ENCODE assay signal across 1 cellular context in genomic region chr1:104531990-104532389, GRCh38.
TF ChIP-seq lines count a peak whose summit lies in the region.

No MANE protein-coding gene starts in this region.

TF ChIP-seq in K562, 482 proteins besides CTCF, POLR2A, EP300 and RAD21 (continued from another document):
- TF ChIP-seq MITF (IDR thresholded peaks at IDR 0.05) (no peak), ZNF316 (IDR thresholded peaks at IDR 0.05) (peak; percentile 69), FUS (optimal IDR thresholded peaks at IDR 0.05; ENCODE audit: low read depth, low read length) (no peak), C11orf30 (IDR thresholded peaks at IDR 0.05; ENCODE audit: low read depth) (peak; percentile 32; the same call in 1 of the 2 replicates), PHTF2 (CRISPR knock-in tag; IDR thresholded peaks at IDR 0.05) (no peak), MAFF (IDR thresholded peaks at IDR 0.05; ENCODE audit: low read length) (peak; percentile 43; the same call in 1 of the 2 replicates), THRA (IDR thresholded peaks at IDR 0.05) (no peak)
TF ChIP-seq in K562: peak in this region for 4.
